ENCODE assay signal across 8 cellular contexts in the genomic region with DNA sequence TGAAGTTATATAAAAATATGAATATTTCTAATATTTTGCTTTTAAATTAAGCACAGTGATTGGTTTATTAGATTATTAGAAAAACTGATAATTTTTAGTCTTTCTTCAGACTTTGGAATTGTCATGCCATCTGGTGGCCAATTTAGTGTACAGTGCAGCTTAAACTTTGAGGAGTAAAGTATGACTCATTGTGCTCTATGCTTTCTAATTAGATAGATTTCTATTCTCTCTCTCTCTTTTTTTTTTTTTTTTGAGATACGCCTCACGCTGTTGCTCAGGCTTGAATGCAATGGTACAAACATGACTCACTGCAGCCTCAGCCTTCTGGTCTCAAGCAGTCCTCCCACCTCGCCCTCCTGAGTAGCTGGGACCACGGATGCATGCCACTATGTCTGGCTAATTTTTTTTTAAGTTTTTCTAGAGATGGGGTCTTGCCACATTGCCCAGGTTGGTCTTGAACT. TPM values are rescaled to one million over a fixed set of nuclear protein-coding genes. Genes with fewer than 3 reads are reported as not detected.
DNase-seq lines count a peak whose midpoint lies in the region; ATAC-seq, FAIRE-seq and TF ChIP-seq lines count a peak whose summit lies in the region.

No MANE protein-coding gene starts in this region.

- H2AFZ ChIP-seq in trophoblast cell (ENCODE audit: insufficient read depth, low read length, poor library complexity), result no peak overlapping the region

- H3K18ac ChIP-seq in trophoblast cell (ENCODE audit: low read length), result no peak overlapping the region

- H3K4me1 ChIP-seq in trophoblast cell (ENCODE audit: control insufficient read depth in 1 of 2, insufficient read depth in 2 of 2, low read length in 2 of 2), result no peaks in the 10 kb centered on the region

- no peaks in the 10 kb centered on the region for H3K27me3 Mint-ChIP-seq in activated T-cell treated with anti-CD3 and anti-CD28 coated beads, Interleukin-2, amount 50 U/mL, for 24 hours

- no peak overlapping the region for H3K27ac ChIP-seq in trophoblast cell (ENCODE audit: low read depth, low read length)

- no peak overlapping the region for H3K27ac Mint-ChIP-seq in activated T-cell treated with anti-CD3 and anti-CD28 coated beads, Interleukin-2, amount 50 U/mL, for 24 hours

- H3K9me3 Mint-ChIP-seq in activated T-cell treated with anti-CD3 and anti-CD28 coated beads, Interleukin-2, amount 50 U/mL, for 24 hours, result no peaks in the 10 kb centered on the region

- H3K9ac ChIP-seq in trophoblast cell (ENCODE audit: low read length), result no peak overlapping the region

- peaks cover 8% of the 10 kb centered on the region for H3K4me1 Mint-ChIP-seq in activated T-cell treated with anti-CD3 and anti-CD28 coated beads, Interleukin-2, amount 50 U/mL, for 24 hours (ENCODE audit: low read depth)

- H2BK5ac ChIP-seq in trophoblast cell (ENCODE audit: low read depth, low read length, poor library complexity), result no peak overlapping the region

- no peaks in the 10 kb centered on the region for H3K9me3 ChIP-seq in trophoblast cell (ENCODE audit: insufficient read depth, low read depth, low read length)

- no peak overlapping the region for H4K12ac ChIP-seq in trophoblast cell (ENCODE audit: low read depth, low read length)

- H3K4me3 ChIP-seq in trophoblast cell (ENCODE audit: low read depth, low read length), result no peak overlapping the region

- DNase-seq in AG08395 (ENCODE audit: low spot score) (peak; percentile 86), GM12891 (ENCODE audit: insufficient read length, low spot score) (peak; percentile 12), NCI-H2196 treated with DMSO at 0.1 percent for 48 hours (lab: John Stamatoyannopoulos, UW; ENCODE audit: unreplicated experiment) (peak; percentile 8), fibroblast of the conjunctiva (ENCODE audit: low read depth) (peak; percentile 74), trophoblast cell (peak; percentile 0 to 74)
- DNase-seq in activated T-cell treated with anti-CD3 and anti-CD28 coated beads, Interleukin-2, amount 50 U/mL, for 24 hours, result peak; percentile 32

- ATAC-seq in HG02973 (IDR thresholded peaks at IDR 0.05; ENCODE audit: unreplicated experiment) (no peak), HG03439 (IDR thresholded peaks at IDR 0.05; ENCODE audit: unreplicated experiment) (no peak)

- H4K8ac ChIP-seq in trophoblast cell (ENCODE audit: low read depth, low read length), result no peak overlapping the region

- no peaks in the 10 kb centered on the region for H3K79me2 ChIP-seq in trophoblast cell (ENCODE audit: control insufficient read depth, insufficient read depth, low read length, poor library complexity)

- H3K23ac ChIP-seq in trophoblast cell (ENCODE audit: low read length), result no peak overlapping the region

- no peak for TF ChIP-seq POLR2A in GM12891 (IDR thresholded peaks at IDR 0.05; ENCODE audit: low read depth, low read length)

- no peak overlapping the region for H4K91ac ChIP-seq in trophoblast cell (ENCODE audit: low read depth, low read length)

- no CpG with 5 or more reads among the region's 4 CpGs for WGBS in trophoblast cell (ENCODE audit: extremely low coverage, insufficient coverage, insufficient read length)

- H3K4ac ChIP-seq in trophoblast cell (ENCODE audit: low read depth, low read length), result no peak overlapping the region

- H3K36me3 Mint-ChIP-seq in activated T-cell treated with anti-CD3 and anti-CD28 coated beads, Interleukin-2, amount 50 U/mL, for 24 hours (ENCODE audit: low read depth), result peaks cover 53% of the 10 kb centered on the region

- no peak overlapping the region for H3K4me2 ChIP-seq in trophoblast cell (ENCODE audit: low read length)

- H3K36me3 ChIP-seq in trophoblast cell (ENCODE audit: control insufficient read depth in 1 of 2, insufficient read depth in 2 of 2, low read length in 2 of 2), result peaks cover 12 to 13% of the 10 kb centered on the region in 2 experiments

- no peak overlapping the region for H2BK12ac ChIP-seq in trophoblast cell (ENCODE audit: low read length)

- no peak for FAIRE-seq in GM12891 (lab: Jason Lieb, UNC)

- H3K14ac ChIP-seq in trophoblast cell (ENCODE audit: low read length), result no peak overlapping the region

- H2AK5ac ChIP-seq in trophoblast cell (ENCODE audit: low read length), result no peak overlapping the region

- no peaks in the 10 kb centered on the region for H3K79me1 ChIP-seq in trophoblast cell (ENCODE audit: low read length)

- H3K4me3 Mint-ChIP-seq in activated T-cell treated with anti-CD3 and anti-CD28 coated beads, Interleukin-2, amount 50 U/mL, for 24 hours, result no peak overlapping the region

- H2BK120ac ChIP-seq in trophoblast cell (ENCODE audit: insufficient read depth, low read length, poor library complexity), result no peak overlapping the region

- H3K27me3 ChIP-seq in trophoblast cell (ENCODE audit: insufficient read depth, low read length), result no peaks in the 10 kb centered on the region

TF ChIP-seq in GM12891, 5 proteins besides CTCF, POLR2A, EP300 and RAD21:
- TF ChIP-seq POLR2AphosphoS5 (IDR thresholded peaks at IDR 0.05; ENCODE audit: low read depth, low read length) (no peak), SPI1 (IDR thresholded peaks at IDR 0.05; ENCODE audit: low read depth, low read length) (no peak)

RNA-seq across cellular contexts. Expression of gene GPR21, which starts 42.1 kb away (rescaled TPM):
- 0.10 TPM for polyA plus RNA-seq in GM12891 (2012; ENCODE audit: low read depth, missing spikeins)
- 0.04 TPM in 2 replicates for polyA plus RNA-seq in trophoblast cell (2013)

RNA-seq across cellular contexts. Expression of gene RABGAP1, which starts 50.6 kb away (rescaled TPM):
- polyA plus RNA-seq in GM12891 (2012; ENCODE audit: low read depth, missing spikeins), result 9.5 TPM
- 21.3 and 22.2 TPM in 2 replicates for polyA plus RNA-seq in trophoblast cell (2013)

Comparison
In these comparisons a context has a peak if more than half of its experiments do, and no peak if none do; other contexts are left out.
1. DNase-seq: peak in every context shown above with its lines; median percentile 86 in AG08395; 74 in fibroblast of the conjunctiva; 37 in trophoblast cell; 32 in activated T-cell treated with anti-CD3 and anti-CD28 coated beads, Interleukin-2, amount 50 U/mL, for 24 hours; 12 in GM12891; 8 in NCI-H2196 treated with DMSO at 0.1 percent for 48 hours.